ENCODE assay signal across 8 cellular contexts in the genomic region with DNA sequence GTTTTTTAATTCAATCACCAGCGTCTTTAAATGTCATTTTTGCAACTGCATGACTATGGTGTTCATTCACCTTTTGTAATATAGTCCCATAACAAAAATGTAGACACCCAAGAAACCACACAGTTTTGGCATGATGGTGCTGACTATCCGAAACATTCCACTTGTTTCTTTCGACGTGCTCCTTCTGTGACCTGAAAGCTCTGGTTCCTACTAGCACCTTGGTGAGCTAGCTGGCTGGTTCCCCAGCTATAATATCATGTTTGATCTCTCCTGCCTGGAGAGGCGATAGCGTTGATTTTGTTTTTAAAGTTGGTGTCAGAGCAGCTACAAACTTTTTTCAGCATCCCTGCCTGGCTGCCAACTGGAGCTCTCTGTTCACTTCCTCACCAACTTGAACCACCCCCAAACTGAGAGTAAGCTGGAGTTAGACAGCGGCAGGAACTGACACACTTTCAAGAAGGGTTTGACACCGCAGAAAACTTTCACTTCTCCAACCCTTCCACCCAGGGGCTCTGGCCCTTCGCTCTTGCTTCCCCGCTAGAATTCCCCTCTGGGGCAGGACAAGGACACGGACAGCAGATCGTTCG.
DNase-seq lines count a peak whose midpoint lies in the region; ATAC-seq and TF ChIP-seq lines count a peak whose summit lies in the region.

No MANE protein-coding gene starts in this region.

- H3K4me3 ChIP-seq in HUES48 (ENCODE audit: low read depth, low read length) (peak overlapping the region; percentile 83), retinal pigment epithelial cell (ENCODE audit: low read length) (peak overlapping the region; percentile 89)

- H3K36me3 ChIP-seq in HUES48 (ENCODE audit: control insufficient read depth, insufficient read depth, low read length): no peaks in the 10 kb centered on the region; the same call in 1 of the 2 replicates

- no peak for TF ChIP-seq CTCF in retinal pigment epithelial cell (conservative IDR thresholded peaks at IDR 0.05; ENCODE audit: low read depth, low read length)

- DNase-seq in EH (ENCODE audit: low read depth): peak; percentile 78
- DNase-seq in SKM-1 treated with dmso at 0.1 percent for 144 hours (lab: John Stamatoyannopoulos, UW; ENCODE audit: unreplicated experiment): peak; percentile 93
- DNase-seq in hepatic stellate cell (ENCODE audit: low spot score): peak; percentile 53
- DNase-seq in retinal pigment epithelial cell (ENCODE audit: low read depth): no peak
- DNase-seq in NCI-H2029 (lab: John Stamatoyannopoulos, UW): no peak

- peak; percentile 55 for ATAC-seq in GM21515 (IDR thresholded peaks at IDR 0.05; ENCODE audit: unreplicated experiment)

- peak overlapping the region; percentile 98 for H3K27ac ChIP-seq in HUES48 (ENCODE audit: low read depth, low read length)
- H3K27ac ChIP-seq in angular gyrus (ENCODE audit: low read depth, low read length): peak overlapping the region; percentile 13

- H3K4me1 ChIP-seq in HUES48 (ENCODE audit: control insufficient read depth, insufficient read depth, low read length): 0 out of 2 replicates have a peak, but pooled peaks cover 8% of the 10 kb centered on the region

- no peaks in the 10 kb centered on the region for H3K9me3 ChIP-seq in HUES48 (ENCODE audit: control insufficient read depth, insufficient read depth, low read length)

- H3K9ac ChIP-seq in HUES48 (ENCODE audit: low read depth, low read length): peak overlapping the region; percentile 95

- no peaks in the 10 kb centered on the region for H3K27me3 ChIP-seq in HUES48 (ENCODE audit: control insufficient read depth, insufficient read depth, low read length)

Comparison
In these comparisons a context has a peak if more than half of its experiments do, and no peak if none do; other contexts are left out.
1. DNase-seq: peak in EH (single experiment), SKM-1 treated with dmso at 0.1 percent for 144 hours (single experiment) and hepatic stellate cell (single experiment); none in retinal pigment epithelial cell (single experiment) and NCI-H2029 (single experiment).